Comparison of ENCODE assay signal across 13 cellular contexts in the genomic region with DNA sequence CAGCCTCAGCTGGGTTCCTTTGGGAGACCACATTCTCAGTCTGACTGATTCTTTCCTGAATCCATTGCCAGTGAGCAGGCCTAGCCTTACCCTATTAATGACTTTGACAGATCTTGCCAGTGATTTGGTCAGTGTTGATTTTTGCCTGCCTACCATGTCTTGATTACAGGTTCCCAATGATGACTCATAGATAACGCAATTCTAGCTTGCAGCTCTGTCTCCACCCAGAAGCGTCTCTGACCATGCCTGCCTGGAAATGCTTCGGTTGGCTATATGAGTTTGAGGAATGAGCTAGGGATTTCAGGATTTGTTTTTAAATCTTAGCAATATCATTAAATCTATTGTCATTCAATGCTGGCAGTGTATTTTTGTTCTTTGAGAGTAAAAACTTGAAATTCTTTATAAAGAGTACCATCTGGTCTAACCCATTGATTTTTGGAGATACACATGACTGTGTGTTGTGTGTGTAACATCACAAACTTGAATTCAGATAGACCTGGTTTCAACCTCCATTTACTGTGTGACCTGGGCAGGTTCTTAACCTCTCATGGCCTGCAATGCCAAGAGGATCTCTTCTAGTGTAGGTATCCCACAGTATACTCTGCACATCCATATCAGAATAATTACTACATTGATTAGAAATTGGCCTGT. TPM values are rescaled to one million over a fixed set of nuclear protein-coding genes. Genes with fewer than 3 reads are reported as not detected.
DNase-seq lines count a peak whose midpoint lies in the region; ATAC-seq, FAIRE-seq and TF ChIP-seq lines count a peak whose summit lies in the region.
"Had no signal": no experiment of that assay in that cellular context is flagged by ENCODE, and none has a peak within 500 bp of the region (broad histone marks: within the 10 kb centered on the region; RNA-seq: fewer than 3 reads in every experiment).

No MANE protein-coding gene starts in this region.

- no peaks in the 10 kb centered on the region for H3K27me3 ChIP-seq in K562 (ENCODE audit: control insufficient read depth in 2 of 2, insufficient read depth in 2 of 2, low read length in 2 of 2)
- no peaks in the 10 kb centered on the region for H3K27me3 ChIP-seq in mesenchymal stem cell (ENCODE audit: control insufficient read depth in 1 of 2, insufficient read depth in 1 of 2, low read length in 2 of 2)
- H3K27me3 ChIP-seq: cardiac muscle cell, SJSA1 had no signal

- H3K9me1 ChIP-seq in K562 (ENCODE audit: control insufficient read depth, insufficient read depth, low read length), result no peaks in the 10 kb centered on the region

- peak; percentile 48 for DNase-seq in Calu3
- peak; percentile 75 for DNase-seq in M059J (ENCODE audit: low read depth)
- DNase-seq in K562 (ENCODE audit: extremely low read depth in 1 of 4, low spot score in 3 of 4), result peak in 3 of 4 experiments; percentile 3 to 14 (median 3)
- peak; percentile 74 for DNase-seq in mesenchymal stem cell
- DNase-seq in CD1c-positive myeloid dendritic cell (ENCODE audit: extremely low spot score), result no peak
- DNase-seq in naive thymus-derived CD8-positive, alpha-beta T cell, result no peak
- DNase-seq in cortex of kidney (lab: John Stamatoyannopoulos, UW), result no peak
- DNase-seq: NCI-H1092, retina had no signal

- no peaks in the 10 kb centered on the region for H3K9me3 ChIP-seq in K562 (replicated peaks; ENCODE audit: control insufficient read depth, insufficient read depth, low read depth, low read length)
- H3K9me3 ChIP-seq in mesenchymal stem cell (ENCODE audit: control insufficient read depth, low read length), result no peaks in the 10 kb centered on the region
- H3K9me3 ChIP-seq: Caco-2, SJSA1 had no signal

- FAIRE-seq in K562 (lab: Jason Lieb, UNC), result no peak

- no peaks in the 10 kb centered on the region for H4K20me1 ChIP-seq in K562 (replicated peaks; ENCODE audit: control insufficient read depth, insufficient read depth, low read length)

- intact Hi-C loops in Calu3 (cut with micrococcal nuclease; ENCODE audit: unreplicated experiment), result no loop called here
- intact Hi-C loops in K562 (cut with micrococcal nuclease), result no loop called here

- 29% methylated on average over 3 of the region's 3 CpGs for WGBS in K562 (ENCODE audit: insufficient coverage, low coverage, missing lambda C conversion rate)
- WGBS in mesenchymal stem cell, result 71% methylated on average over 2 of the region's 3 CpGs

- H2BK120ac ChIP-seq in mesenchymal stem cell (ENCODE audit: low read depth, low read length), result no peak overlapping the region

- 0 out of 3 replicates have a peak, but pooled peaks have one; percentile 31 for ATAC-seq in K562
- no peak for ATAC-seq in naive thymus-derived CD8-positive, alpha-beta T cell
- ATAC-seq in HG02870 (IDR thresholded peaks at IDR 0.05; ENCODE audit: unreplicated experiment), result no peak

- no peak overlapping the region for H3K4me2 ChIP-seq in K562 (ENCODE audit: insufficient read depth, low read length)
- no peak overlapping the region for H3K4me2 ChIP-seq in mesenchymal stem cell (ENCODE audit: low read length, poor library complexity, severe bottlenecking)

- no peaks in the 10 kb centered on the region for H3K9me3 Mint-ChIP-seq in Calu3 (ENCODE audit: low read depth, unreplicated experiment)
- no peaks in the 10 kb centered on the region for H3K9me3 Mint-ChIP-seq in naive thymus-derived CD8-positive, alpha-beta T cell

- H3K27ac ChIP-seq in K562 (ENCODE audit: extremely low read depth, low read depth, low read length), result no peak overlapping the region
- no peak overlapping the region for H3K27ac ChIP-seq in mesenchymal stem cell (ENCODE audit: low read length, poor library complexity, severe bottlenecking)
- H3K27ac ChIP-seq: cardiac muscle cell, SJSA1 had no signal

- H2AFZ ChIP-seq in K562 (ENCODE audit: low read depth, low read length) (no peak overlapping the region), mesenchymal stem cell (ENCODE audit: low read depth, low read length) (no peak overlapping the region)

- H2BK15ac ChIP-seq in mesenchymal stem cell (ENCODE audit: low read depth, poor library complexity, severe bottlenecking), result no peak overlapping the region

- no peak overlapping the region for H2AK5ac ChIP-seq in mesenchymal stem cell (ENCODE audit: low read length, severe bottlenecking)

- H3K18ac ChIP-seq in mesenchymal stem cell (ENCODE audit: low read depth in 1 of 2, low read length in 2 of 2), result no peak overlapping the region

- no peak overlapping the region for H2BK5ac ChIP-seq in mesenchymal stem cell (ENCODE audit: low read depth, low read length, poor library complexity, severe bottlenecking)

- no peak for TF ChIP-seq RAD21 in K562 (CRISPR knock-in tag; conservative IDR thresholded peaks at IDR 0.05 in 1 of 2, IDR thresholded peaks at IDR 0.05 in 1 of 2)

- H3K36me3 Mint-ChIP-seq in Calu3 (ENCODE audit: insufficient read depth, unreplicated experiment), result no peaks in the 10 kb centered on the region
- peaks cover 0 to 3% (median 0%) of the 10 kb centered on the region in 3 donors for H3K36me3 Mint-ChIP-seq in naive thymus-derived CD8-positive, alpha-beta T cell

- no peak overlapping the region for H3K4ac ChIP-seq in mesenchymal stem cell (ENCODE audit: low read depth in 1 of 2, low read length in 2 of 2)

- no peaks in the 10 kb centered on the region for H3K79me1 ChIP-seq in mesenchymal stem cell (replicated peaks; ENCODE audit: low read length, poor library complexity, severe bottlenecking)

- TF ChIP-seq CTCF in Calu3 (IDR thresholded peaks at IDR 0.05; ENCODE audit: unreplicated experiment), result no peak
- TF ChIP-seq CTCF in K562 (IDR thresholded peaks at IDR 0.05 in 2 of 3, conservative IDR thresholded peaks at IDR 0.05 in 1 of 3; ENCODE audit: insufficient read depth in 2 of 3, low read depth in 1 of 3, low read length in 3 of 3), result no peak

- no peak overlapping the region for H3K23ac ChIP-seq in mesenchymal stem cell (ENCODE audit: low read length in 2 of 2)

- POLR2A ChIA-PET in K562 (lab: Yijun Ruan, JAX), result interaction anchor here (0.7 kb wide), 1 partner anchor 49 kb away, joined by 6 read pairs; no protein-coding TSS in a partner anchor
- POLR2A ChIA-PET in naive thymus-derived CD8-positive, alpha-beta T cell (lab: Charles Lee), result no interaction called here

- H3K9ac ChIP-seq in K562 (ENCODE audit: insufficient read depth in 1 of 2, low read depth in 2 of 2, low read length in 2 of 2) (no peak overlapping the region), mesenchymal stem cell (ENCODE audit: low read length) (peak overlapping the region; percentile 60)

- BruUV-seq in Calu3 (replicated peaks; lab: Mats Ljungman, UMichigan) (no TSS peak), K562 (replicated peaks; lab: Mats Ljungman, UMichigan) (no TSS peak)

- no peak overlapping the region for H4K8ac ChIP-seq in mesenchymal stem cell (ENCODE audit: low read length)

- TF ChIP-seq EP300 in K562 (IDR thresholded peaks at IDR 0.05; ENCODE audit: low read length), result no peak

- H2BK12ac ChIP-seq in mesenchymal stem cell (ENCODE audit: low read length in 2 of 2), result no peak overlapping the region

- no peak overlapping the region for H4K91ac ChIP-seq in mesenchymal stem cell (ENCODE audit: low read length)

- H3K27ac Mint-ChIP-seq in Calu3 (ENCODE audit: unreplicated experiment), result peak overlapping the region; percentile 85
- no peak overlapping the region for H3K27ac Mint-ChIP-seq in naive thymus-derived CD8-positive, alpha-beta T cell

- H3K4me1 ChIP-seq in K562 (replicated peaks in 1 of 2; ENCODE audit: control insufficient read depth in 2 of 2, insufficient read depth in 2 of 2, low read length in 2 of 2) (no peaks in the 10 kb centered on the region; a peak in 1 of 5 replicates), mesenchymal stem cell (ENCODE audit: control insufficient read depth, insufficient read depth, low read depth, low read length) (no peaks in the 10 kb centered on the region)
- H3K4me1 ChIP-seq: SJSA1 had no signal

- no peak overlapping the region for H3K4me3 Mint-ChIP-seq in Calu3 (ENCODE audit: low read depth, unreplicated experiment)
- H3K4me3 Mint-ChIP-seq in naive thymus-derived CD8-positive, alpha-beta T cell, result no peak overlapping the region

- in situ Hi-C loops in K562 (cut with MboI), result no loop called here

- no peaks in the 10 kb centered on the region for H3K79me2 ChIP-seq in K562 (ENCODE audit: control insufficient read depth, insufficient read depth, low read length)

- peaks cover 24% of the 10 kb centered on the region for H3K4me1 Mint-ChIP-seq in Calu3 (ENCODE audit: low read depth, unreplicated experiment)
- no peaks in the 10 kb centered on the region for H3K4me1 Mint-ChIP-seq in naive thymus-derived CD8-positive, alpha-beta T cell

- CTCF ChIA-PET in Calu3 (lab: Charles Lee), result interaction anchor here (1.2 kb wide), 1 partner anchor 56 kb away, joined by 4 read pairs; no protein-coding TSS in a partner anchor
- CTCF ChIA-PET in K562 (lab: Yijun Ruan, JAX; ENCODE audit: low intra/inter-chr PET ratio), result no interaction called here

- no peak overlapping the region for H3K14ac ChIP-seq in mesenchymal stem cell (ENCODE audit: low read length in 2 of 2)

- H3K4me3 ChIP-seq in K562 (no peak overlapping the region), mesenchymal stem cell (ENCODE audit: insufficient read depth in 1 of 2, low read depth in 1 of 2, low read length in 2 of 2) (no peak overlapping the region)
- H3K4me3 ChIP-seq: cardiac muscle cell, SJSA1 had no signal

- no peaks in the 10 kb centered on the region for H3K27me3 Mint-ChIP-seq in Calu3 (ENCODE audit: unreplicated experiment)
- H3K27me3 Mint-ChIP-seq in naive thymus-derived CD8-positive, alpha-beta T cell, result peaks cover 0 to 4% (median 2%) of the 10 kb centered on the region in 5 donors

- no peak for TF ChIP-seq POLR2A in K562 (conservative IDR thresholded peaks at IDR 0.05)

- no peaks in the 10 kb centered on the region for H3K36me3 ChIP-seq in K562 (ENCODE audit: control insufficient read depth, insufficient read depth, low read length)
- no peaks in the 10 kb centered on the region for H3K36me3 ChIP-seq in mesenchymal stem cell (ENCODE audit: control insufficient read depth in 1 of 2, insufficient read depth in 2 of 2, low read depth in 1 of 2, low read length in 2 of 2)
- H3K36me3 ChIP-seq: cardiac muscle cell, SJSA1 had no signal

RNA-seq across cellular contexts. Expression of a gene that starts 57.0 kb away (rescaled TPM):
- total RNA-seq in Calu3 (2022) (20.2 and 21.7 TPM in 2 replicates), K562 (2014; rRNA removed) (10.7 and 11.1 TPM in 2 replicates), K562 (2014; rRNA removed; fragmentation: Illumina TruSeq; extraction: Trizol) (12.5 and 13.4 TPM in 2 replicates), K562 (2015; rRNA removed; fragmentation: Illumina TruSeq; extraction: Trizol) (16.5 and 19.2 TPM in 2 replicates), K562 (2021) (11.2 and 11.3 TPM in 2 replicates)
- total RNA-seq in M059J (2014; rRNA removed; shearing (Covaris generic)), result 3.7 and 3.9 TPM in 2 replicates
- total RNA-seq in K562 (2011; cell fraction: chromatin; rRNA removed; ENCODE audit: low replicate concordance), result 24.3 and 131 TPM in 2 replicates
- 11.8 and 23.6 TPM in 2 replicates for total RNA-seq in K562 (2011; cell fraction: nucleolus; rRNA removed)
- 31.8 and 43.3 TPM in 2 replicates for total RNA-seq in K562 (2011; cell fraction: nucleoplasm; rRNA removed)
- polyA plus RNA-seq in K562 (2011; rRNA removed) (18.5 and 23.1 TPM in 2 replicates), K562 (2014; fragmentation: Illumina TruSeq; extraction: Trizol) (8.6 and 9.8 TPM in 2 replicates), K562 (2014; fragmentation: Nextera tagmentation; extraction: Ambion mirVana) (1 to 10 TPM; 4.4 to 8.4 TPM), K562 (2014; rRNA removed) (13.0 and 19.1 TPM in 2 replicates)
- polyA plus RNA-seq in K562 (2011; cell fraction: cytosol; rRNA removed), result 0.75 and 2.6 TPM in 2 replicates
- 52.1 and 73.8 TPM in 2 replicates for polyA plus RNA-seq in K562 (2011; cell fraction: nucleus; rRNA removed)
- polyA plus RNA-seq in K562 (2012), result 5.4 and 8.3 TPM in 2 replicates
- polyA minus RNA-seq in K562 (2011; rRNA and poly(A)+ RNA removed), result 31.4 and 32.7 TPM in 2 replicates
- 2.7 and 2.8 TPM in 2 replicates for polyA minus RNA-seq in K562 (2011; cell fraction: cytosol; rRNA and poly(A)+ RNA removed)
- 40.1 and 72.9 TPM in 2 replicates for polyA minus RNA-seq in K562 (2011; cell fraction: nucleus; rRNA and poly(A)+ RNA removed)
- polyA plus RNA-seq in mesenchymal stem cell (2013, experiment 1 of 2), result 1.1 TPM
- polyA plus RNA-seq in mesenchymal stem cell (2013, experiment 2 of 2), result 0.92 TPM
- 1 to 10 TPM in 1 of 2 experiments, under 1 TPM in 1; 0.49 to 1.9 TPM for total RNA-seq in naive thymus-derived CD8-positive, alpha-beta T cell
- polyA plus RNA-seq in naive thymus-derived CD8-positive, alpha-beta T cell, result not detected

Comparison
In these comparisons a context has a peak if more than half of its experiments do, and no peak if none do; other contexts are left out.
1. DNase-seq: peak in Calu3 (single experiment), M059J (single experiment), K562 (3 of 4) and mesenchymal stem cell (single experiment); none in CD1c-positive myeloid dendritic cell (single experiment), naive thymus-derived CD8-positive, alpha-beta T cell (0 of 10) and cortex of kidney (single experiment).